ENCODE assay signal across 9 cellular contexts in genomic region chr6:20202070-20202658, GRCh38. TPM values are rescaled to one million over a fixed set of nuclear protein-coding genes. Genes with fewer than 3 reads are reported as not detected.
A peak's percentile ranks its signal among the peaks of the same experiment; 100 is the strongest.
DNase-seq lines count a peak whose midpoint lies in the region; ATAC-seq and TF ChIP-seq lines count a peak whose summit lies in the region.
"Had no signal": no experiment of that assay in that cellular context is flagged by ENCODE, and none has a peak within 500 bp of the region (broad histone marks: within the 10 kb centered on the region; RNA-seq: fewer than 3 reads in every experiment).

No MANE protein-coding gene starts in this region.

- H3K27ac ChIP-seq in caudate nucleus (ENCODE audit: low read depth, low read length) = no peak overlapping the region

- no peak overlapping the region for H3K4me3 ChIP-seq in kidney epithelial cell (ENCODE audit: low read depth, low read length)
- H3K4me3 ChIP-seq: lung had no signal

- ATAC-seq in GM19468 (IDR thresholded peaks at IDR 0.05; ENCODE audit: extremely low read depth, unreplicated experiment) (peak; percentile 79), HG03457 (IDR thresholded peaks at IDR 0.05; ENCODE audit: unreplicated experiment) (peak; percentile 85), SK-N-SH treated with all-trans-retinoic acid at 6 μM for 48 hours (peak; percentile 27; the same call in 1 of the 3 replicates)

- DNase-seq in EH (ENCODE audit: low read depth) (peak; percentile 44), kidney epithelial cell (ENCODE audit: low read depth) (peak; percentile 71), NCI-H524 treated with DMSO at 0.1 percent for 48 hours (lab: John Stamatoyannopoulos, UW) (no peak), caudate nucleus (lab: John Stamatoyannopoulos, UW) (no peak)
- DNase-seq in stimulated activated naive CD4-positive, alpha-beta T cell treated with Interleukin-2 at 50 U/mL for 16 hours (lab: John Stamatoyannopoulos, UW) = no peak

- H3K36me3 ChIP-seq in kidney epithelial cell (ENCODE audit: control insufficient read depth, insufficient read depth, low read length) = peaks cover 1% of the 10 kb centered on the region

- no peaks in the 10 kb centered on the region for H3K27me3 ChIP-seq in kidney epithelial cell (ENCODE audit: control insufficient read depth, insufficient read depth, low read length)

- no peak for TF ChIP-seq CTCF in kidney epithelial cell (IDR thresholded peaks at IDR 0.05; ENCODE audit: insufficient read depth, low read length, poor library complexity, severe bottlenecking)

TF ChIP-seq in SK-N-SH treated with all-trans-retinoic acid at 6 μM for 48 hours, 23 proteins besides CTCF, POLR2A, EP300 and RAD21:
- TF ChIP-seq ISL1 (CRISPR knock-in tag; IDR thresholded peaks at IDR 0.05) (no peak), ARNTL (CRISPR knock-in tag; IDR thresholded peaks at IDR 0.05; ENCODE audit: borderline replicate concordance, low read depth) (no peak), TOX (CRISPR knock-in tag; IDR thresholded peaks at IDR 0.05; ENCODE audit: borderline replicate concordance) (no peak), ZNF565 (CRISPR knock-in tag; conservative IDR thresholded peaks at IDR 0.05; ENCODE audit: low read depth) (no peak), TCF4 (CRISPR knock-in tag; IDR thresholded peaks at IDR 0.05; ENCODE audit: borderline replicate concordance) (no peak), OSR1 (CRISPR knock-in tag; IDR thresholded peaks at IDR 0.05) (no peak), ZFP3 (CRISPR knock-in tag; IDR thresholded peaks at IDR 0.05) (no peak), ZC3H10 (CRISPR knock-in tag; IDR thresholded peaks at IDR 0.05) (no peak), ZFP30 (CRISPR knock-in tag; IDR thresholded peaks at IDR 0.05) (no peak), GLIS3 (CRISPR knock-in tag; IDR thresholded peaks at IDR 0.05) (no peak), PATZ1 (CRISPR knock-in tag; IDR thresholded peaks at IDR 0.05; ENCODE audit: borderline replicate concordance) (no peak), CSDC2 (CRISPR knock-in tag; IDR thresholded peaks at IDR 0.05) (no peak), RARB (CRISPR knock-in tag; IDR thresholded peaks at IDR 0.05) (no peak), PPARA (CRISPR knock-in tag; IDR thresholded peaks at IDR 0.05; ENCODE audit: borderline replicate concordance) (no peak), ZNF70 (CRISPR knock-in tag; IDR thresholded peaks at IDR 0.05) (no peak)

RNA-seq across cellular contexts. Expression of gene MBOAT1, which starts 10.1 kb away (rescaled TPM):
- total RNA-seq in kidney epithelial cell = 7.1 and 12.0 TPM in 2 replicates

Comparison
In these comparisons a context has a peak if more than half of its experiments do, and no peak if none do; other contexts are left out.
1. DNase-seq: peak in EH (single experiment) and kidney epithelial cell (single experiment); none in NCI-H524 treated with DMSO at 0.1 percent for 48 hours (single experiment), caudate nucleus (0 of 61) and stimulated activated naive CD4-positive, alpha-beta T cell treated with Interleukin-2 at 50 U/mL for 16 hours (single experiment).
2. ATAC-seq: peak in every context shown above with its lines; median percentile 85 in HG03457; 79 in GM19468; 27 in SK-N-SH treated with all-trans-retinoic acid at 6 μM for 48 hours.